9 cellular contexts compared by ENCODE assay signal in the genomic region with DNA sequence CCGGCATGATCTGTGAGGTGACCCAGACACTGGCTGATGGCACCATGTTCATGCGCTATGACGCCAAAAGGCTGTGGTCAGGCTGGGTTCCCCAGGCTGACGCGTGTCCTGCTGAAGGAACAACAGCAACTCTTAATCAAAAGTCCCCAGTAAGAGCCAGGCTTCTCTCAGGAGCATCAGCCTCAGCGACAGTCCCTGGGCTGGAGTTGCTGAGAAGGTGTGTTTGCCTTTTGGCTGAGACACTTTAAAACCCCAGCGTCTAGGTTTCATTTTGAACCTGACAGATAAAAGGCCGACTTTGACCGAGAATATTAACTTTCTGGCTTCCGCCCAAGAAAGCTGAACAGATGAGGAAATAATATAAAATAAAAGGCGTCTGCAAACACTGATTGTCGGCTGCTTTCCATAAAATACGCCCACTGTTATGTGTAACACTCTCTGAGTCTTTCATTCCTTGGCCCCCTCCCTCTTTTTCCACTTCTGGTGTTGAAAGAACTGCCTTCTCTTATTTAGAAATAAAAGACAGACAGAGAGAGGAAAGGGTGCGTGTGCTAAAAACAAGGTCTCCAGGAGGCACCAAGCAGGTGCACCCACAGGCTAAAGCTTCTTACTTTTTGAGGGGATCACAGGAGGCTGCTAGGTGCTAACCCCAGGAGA.
DNase-seq lines count a peak whose midpoint lies in the region; FAIRE-seq and TF ChIP-seq lines count a peak whose summit lies in the region.
"Had no signal": no experiment of that assay in that cellular context is flagged by ENCODE, and none has a peak within 500 bp of the region (broad histone marks: within the 10 kb centered on the region; RNA-seq: fewer than 3 reads in every experiment).

No MANE protein-coding gene starts in this region.

- no peaks in the 10 kb centered on the region for H3K4me1 ChIP-seq in kidney (ENCODE audit: control insufficient read depth in 1 of 2, insufficient read depth in 1 of 2, low read depth in 1 of 2, low read length in 2 of 2)

- H3K36me3 ChIP-seq in kidney (ENCODE audit: control insufficient read depth in 1 of 2, insufficient read depth in 2 of 2, low read length in 2 of 2): no peaks in the 10 kb centered on the region

- intact Hi-C loops in kidney (cut with DNase I): no loop called here

- no peak overlapping the region for H3K4me3 ChIP-seq in Jurkat, Clone E6-1 (ENCODE audit: low read length)
- H3K4me3 ChIP-seq in choroid plexus epithelial cell (ENCODE audit: low read depth, low read length): no peak overlapping the region
- H3K4me3 ChIP-seq in kidney (ENCODE audit: low read length in 2 of 2): peak overlapping the region in 1 of 2 donors; percentile 44

- no peaks in the 10 kb centered on the region for H3K9me3 ChIP-seq in kidney (ENCODE audit: control insufficient read depth in 1 of 2, low read length in 2 of 2)

- H3K9ac ChIP-seq in kidney (ENCODE audit: low read length in 2 of 2): no peak overlapping the region

- no peak for FAIRE-seq in kidney (lab: Jason Lieb, UNC)
- FAIRE-seq: TTC549 had no signal

- DNase-seq in Jurkat, Clone E6-1 (ENCODE audit: low read depth, low spot score): peak; percentile 64
- peak; percentile 30 for DNase-seq in T follicular helper cell (ENCODE audit: low read depth)
- DNase-seq in choroid plexus epithelial cell (ENCODE audit: low read depth): peak; percentile 2
- peak; percentile 39 for DNase-seq in stimulated activated CD4-positive, alpha-beta T cell treated with anti-CD3 and anti-CD28 coated beads, Interleukin-1b, Interleukin-23, amount 100 ng/mL, for 48 hours
- no peak for DNase-seq in NCI-H1930 (lab: John Stamatoyannopoulos, UW)
- no peak for DNase-seq in cerebellar nuclear complex (lab: John Stamatoyannopoulos, UW)
- DNase-seq in putamen (ENCODE audit: low spot score): no peak
- no peak for DNase-seq in kidney

- TF ChIP-seq CTCF in choroid plexus epithelial cell (conservative IDR thresholded peaks at IDR 0.05; ENCODE audit: low read depth, low read length) (no peak), kidney (IDR thresholded peaks at IDR 0.05; ENCODE audit: borderline replicate concordance, extremely low read depth, insufficient read depth) (no peak)

- no peak overlapping the region for H3K27ac ChIP-seq in kidney (ENCODE audit: low read depth in 2 of 2, low read length in 2 of 2)

Comparison
In these comparisons a context has a peak if more than half of its experiments do, and no peak if none do; other contexts are left out.
1. DNase-seq: peak in Jurkat, Clone E6-1 (single experiment), T follicular helper cell (single experiment), choroid plexus epithelial cell (single experiment) and stimulated activated CD4-positive, alpha-beta T cell treated with anti-CD3 and anti-CD28 coated beads, Interleukin-1b, Interleukin-23, amount 100 ng/mL, for 48 hours (single experiment); none in NCI-H1930 (0 of 2), cerebellar nuclear complex (0 of 2), putamen (single experiment) and kidney (single experiment).